ENCODE assay signal across 1 cellular context in genomic region chr15:89835190-89835564, GRCh38.
TF ChIP-seq lines count a peak whose summit lies in the region.

No MANE protein-coding gene starts in this region.

TF ChIP-seq in IMR-90, 13 proteins besides CTCF, POLR2A, EP300 and RAD21:
- TF ChIP-seq RCOR1 (IDR thresholded peaks at IDR 0.05; ENCODE audit: insufficient replicate concordance, low read length) (no peak), ELK1 (IDR thresholded peaks at IDR 0.05; ENCODE audit: borderline replicate concordance, low read depth, low read length) (no peak), CEBPB (IDR thresholded peaks at IDR 0.05; ENCODE audit: low read depth, low read length) (no peak), SMC3 (IDR thresholded peaks at IDR 0.05; ENCODE audit: low read depth, low read length) (no peak), NFE2L2 (IDR thresholded peaks at IDR 0.05; ENCODE audit: low read depth, low read length) (no peak), FOS (IDR thresholded peaks at IDR 0.05; ENCODE audit: low read depth, low read length) (no peak), CHD1 (IDR thresholded peaks at IDR 0.05; ENCODE audit: low read depth, low read length) (no peak), MAZ (IDR thresholded peaks at IDR 0.05; ENCODE audit: borderline replicate concordance, low read depth, low read length) (no peak)
